In genomic region chr12:108641446-108642268, GRCh38 we compare ENCODE assay signal across 1 cellular context.
TF ChIP-seq lines count a peak whose summit lies in the region.

No MANE protein-coding gene starts in this region.

TF ChIP-seq in HepG2, 621 proteins besides CTCF, POLR2A, EP300 and RAD21:
- TF ChIP-seq RBM22 (optimal IDR thresholded peaks at IDR 0.05; ENCODE audit: low read length) = peak; percentile 50
- no peak for TF ChIP-seq EEA1 (CRISPR knock-in tag; IDR thresholded peaks at IDR 0.05; ENCODE audit: borderline replicate concordance)
- no peak for TF ChIP-seq SSRP1 (CRISPR knock-in tag; IDR thresholded peaks at IDR 0.05)
- TF ChIP-seq ZNF350 (CRISPR knock-in tag; IDR thresholded peaks at IDR 0.05; ENCODE audit: borderline replicate concordance, low read depth) = no peak
- no peak for TF ChIP-seq ZNF747 (CRISPR knock-in tag; IDR thresholded peaks at IDR 0.05; ENCODE audit: borderline replicate concordance)
- no peak for TF ChIP-seq RNF219 (CRISPR knock-in tag; IDR thresholded peaks at IDR 0.05)
- no peak for TF ChIP-seq ESRRA (CRISPR knock-in tag; IDR thresholded peaks at IDR 0.05; ENCODE audit: low read depth)
- TF ChIP-seq AGO2 (optimal IDR thresholded peaks at IDR 0.05; ENCODE audit: low read depth, low read length) = peak; percentile 64
- no peak for TF ChIP-seq ZNF503 (CRISPR knock-in tag; IDR thresholded peaks at IDR 0.05)
- no peak for TF ChIP-seq ETS1 (CRISPR knock-in tag; IDR thresholded peaks at IDR 0.05)
- TF ChIP-seq RFXAP (CRISPR knock-in tag; IDR thresholded peaks at IDR 0.05; ENCODE audit: borderline replicate concordance) = no peak
- TF ChIP-seq ZNF564 (CRISPR knock-in tag; IDR thresholded peaks at IDR 0.05) = no peak
- 0 out of 2 replicates have a peak, but pooled peaks have one; percentile 36 for TF ChIP-seq MBD4 (IDR thresholded peaks at IDR 0.05; ENCODE audit: borderline replicate concordance, low read length)
- no peak for TF ChIP-seq ZNF160 (CRISPR knock-in tag; IDR thresholded peaks at IDR 0.05)
- no peak for TF ChIP-seq MNT (IDR thresholded peaks at IDR 0.05)
- no peak for TF ChIP-seq SETDB1 (CRISPR knock-in tag; IDR thresholded peaks at IDR 0.05; ENCODE audit: borderline replicate concordance)
- TF ChIP-seq ZNF879 (CRISPR knock-in tag; IDR thresholded peaks at IDR 0.05) = no peak
